8 cellular contexts compared by ENCODE assay signal in the genomic region with DNA sequence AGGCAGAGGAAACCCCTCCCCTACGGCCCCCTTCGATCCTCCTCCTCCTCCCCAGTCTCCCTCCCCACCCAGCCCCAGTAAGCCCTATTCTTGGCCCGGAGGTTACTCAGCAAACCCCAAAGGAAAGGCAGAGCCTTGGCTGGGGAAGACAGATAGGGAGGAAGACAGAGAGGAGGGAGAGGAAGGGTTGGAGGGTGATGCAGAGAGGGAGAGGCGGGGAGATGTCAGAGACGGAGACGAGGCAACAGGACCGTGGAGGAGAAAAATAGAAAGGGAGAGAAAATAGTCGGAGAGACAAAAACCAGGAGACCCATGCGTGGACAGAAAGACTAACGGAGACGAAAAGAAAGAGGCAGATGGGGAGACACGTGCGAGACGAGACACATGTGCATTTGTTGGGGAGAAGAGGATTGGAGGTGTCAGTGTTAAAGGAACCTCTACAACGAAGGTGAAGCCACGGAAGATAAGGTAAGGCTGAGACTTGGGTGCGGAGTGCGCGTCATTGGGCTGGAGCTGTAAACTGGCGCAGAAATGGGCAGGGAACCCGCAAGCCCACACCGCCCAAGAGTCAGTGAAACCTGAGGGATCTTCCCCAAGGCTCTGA. TPM values are rescaled to one million over a fixed set of nuclear protein-coding genes. Genes with fewer than 3 reads are reported as not detected.
DNase-seq lines count a peak whose midpoint lies in the region; ATAC-seq and TF ChIP-seq lines count a peak whose summit lies in the region.

No MANE protein-coding gene starts in this region.

- BruUV-seq in Caco-2 (replicated peaks; lab: Mats Ljungman, UMichigan) = no TSS peak

- TF ChIP-seq CTCF in Caco-2 (IDR thresholded peaks at IDR 0.05; ENCODE audit: insufficient read depth in 1 of 2, low read depth in 1 of 2, low read length in 1 of 2, severe bottlenecking in 1 of 2, unreplicated experiment in 1 of 2) (no peak), kidney epithelial cell (IDR thresholded peaks at IDR 0.05; ENCODE audit: insufficient read depth, low read length, poor library complexity, severe bottlenecking) (no peak), type B pancreatic cell (conservative IDR thresholded peaks at IDR 0.05) (no peak)

- H3K4me1 ChIP-seq in Caco-2 = peaks cover 4% of the 10 kb centered on the region; the same call in 1 of the 2 replicates

- H3K36me3 Mint-ChIP-seq in Caco-2 (ENCODE audit: insufficient read depth, unreplicated experiment) (peaks cover 16% of the 10 kb centered on the region), type B pancreatic cell (peaks cover 5% of the 10 kb centered on the region)

- no peaks in the 10 kb centered on the region for H3K9me3 Mint-ChIP-seq in Caco-2 (ENCODE audit: unreplicated experiment)
- H3K9me3 Mint-ChIP-seq in type B pancreatic cell = no peaks in the 10 kb centered on the region

- H3K4me3 ChIP-seq in Caco-2 (ENCODE audit: low read depth, low read length) = peak overlapping the region; percentile 73
- peak overlapping the region; percentile 58 for H3K4me3 ChIP-seq in kidney epithelial cell (ENCODE audit: low read depth, low read length)

- peak; percentile 0 for ATAC-seq in HG03280 (IDR thresholded peaks at IDR 0.05; ENCODE audit: unreplicated experiment)
- no peak for ATAC-seq in HG02798 (IDR thresholded peaks at IDR 0.05; ENCODE audit: poor library complexity, unreplicated experiment)
- ATAC-seq in GM18861 (IDR thresholded peaks at IDR 0.05; ENCODE audit: unreplicated experiment) = no peak

- H3K27ac Mint-ChIP-seq in Caco-2 (ENCODE audit: unreplicated experiment) (peak overlapping the region; percentile 4), type B pancreatic cell (no peak overlapping the region)

- POLR2A ChIA-PET in Caco-2 (lab: Charles Lee) = interaction anchor here (1.1 kb wide), 1 partner anchor 13 kb away, joined by 5 read pairs; a partner anchor contains a TSS

- CTCF ChIA-PET in Caco-2 (lab: Charles Lee) = interaction anchor here (0.6 kb wide), 1 partner anchor 734 kb away, joined by 4 read pairs; no protein-coding TSS in a partner anchor

- H3K4me1 Mint-ChIP-seq in Caco-2 (ENCODE audit: low read depth, unreplicated experiment) (peaks cover 24% of the 10 kb centered on the region), type B pancreatic cell (ENCODE audit: unreplicated experiment) (peaks cover 20% of the 10 kb centered on the region)

- no peaks in the 10 kb centered on the region for H3K9me3 ChIP-seq in Caco-2

- no peaks in the 10 kb centered on the region for H3K36me3 ChIP-seq in Caco-2 (ENCODE audit: control insufficient read depth, insufficient read depth, low read length)
- H3K36me3 ChIP-seq in kidney epithelial cell (ENCODE audit: control insufficient read depth, insufficient read depth, low read length) = peaks cover 2% of the 10 kb centered on the region

- H3K27me3 ChIP-seq in Caco-2 (replicated peaks; ENCODE audit: control insufficient read depth, insufficient read depth, low read length) (no peaks in the 10 kb centered on the region; the same call in 1 of the 2 replicates), kidney epithelial cell (ENCODE audit: control insufficient read depth, insufficient read depth, low read length) (no peaks in the 10 kb centered on the region)

- H3K4me3 Mint-ChIP-seq in Caco-2 (ENCODE audit: unreplicated experiment) = peak overlapping the region; percentile 83
- peak overlapping the region; percentile 81 for H3K4me3 Mint-ChIP-seq in type B pancreatic cell

- H3K27me3 Mint-ChIP-seq in Caco-2 (ENCODE audit: insufficient read depth, unreplicated experiment) (peaks cover 11% of the 10 kb centered on the region), type B pancreatic cell (peaks cover 57% of the 10 kb centered on the region)

- DNase-seq in Caco-2 = no peak
- peak; percentile 42 for DNase-seq in amniotic epithelial cell (ENCODE audit: low read depth)
- no peak for DNase-seq in kidney epithelial cell (ENCODE audit: low read depth)
- DNase-seq in type B pancreatic cell (ENCODE audit: extremely low spot score, unreplicated experiment) = no peak
- DNase-seq in NCI-H187 (lab: John Stamatoyannopoulos, UW) = no peak

- intact Hi-C loops in Caco-2 (cut with micrococcal nuclease; ENCODE audit: unreplicated experiment) = no loop called here

RNA-seq across cellular contexts. Expression of a gene that starts 2.9 kb away (rescaled TPM):
- total RNA-seq in Caco-2 (2022) (15.0 and 15.3 TPM in 2 replicates), kidney epithelial cell (25.7 and 35.2 TPM in 2 replicates), type B pancreatic cell (ENCODE audit: low replicate concordance) (2.3 and 3.4 TPM in 2 replicates)

RNA-seq across cellular contexts. Expression of a gene that starts 13.1 kb away (rescaled TPM):
- total RNA-seq in Caco-2 (2022) (3.6 and 4.0 TPM in 2 replicates), kidney epithelial cell (4.5 and 5.7 TPM in 2 replicates), type B pancreatic cell (ENCODE audit: low replicate concordance) (4.8 and 8.8 TPM in 2 replicates)

RNA-seq across cellular contexts. Expression of a gene that starts 25.5 kb away (rescaled TPM):
- total RNA-seq in Caco-2 (2022) = 1.4 and 2.2 TPM in 2 replicates
- total RNA-seq in kidney epithelial cell = 1.6 and 4.6 TPM in 2 replicates
- total RNA-seq in type B pancreatic cell (ENCODE audit: low replicate concordance) = 2.0 and 8.1 TPM in 2 replicates

RNA-seq across cellular contexts. Expression of a gene that starts 40.9 kb away (rescaled TPM):
- total RNA-seq in Caco-2 (2022) (47.1 and 47.8 TPM in 2 replicates), kidney epithelial cell (14.8 and 17.3 TPM in 2 replicates), type B pancreatic cell (ENCODE audit: low replicate concordance) (26.7 and 42.6 TPM in 2 replicates)

RNA-seq across cellular contexts. Expression of a gene that starts 46.3 kb away (rescaled TPM):
- total RNA-seq in Caco-2 (2022) (36.6 and 37.3 TPM in 2 replicates), kidney epithelial cell (27.0 and 31.6 TPM in 2 replicates), type B pancreatic cell (ENCODE audit: low replicate concordance) (11.4 and 20.2 TPM in 2 replicates)
